Comparison of ENCODE assay signal across 13 cellular contexts in the genomic region with DNA sequence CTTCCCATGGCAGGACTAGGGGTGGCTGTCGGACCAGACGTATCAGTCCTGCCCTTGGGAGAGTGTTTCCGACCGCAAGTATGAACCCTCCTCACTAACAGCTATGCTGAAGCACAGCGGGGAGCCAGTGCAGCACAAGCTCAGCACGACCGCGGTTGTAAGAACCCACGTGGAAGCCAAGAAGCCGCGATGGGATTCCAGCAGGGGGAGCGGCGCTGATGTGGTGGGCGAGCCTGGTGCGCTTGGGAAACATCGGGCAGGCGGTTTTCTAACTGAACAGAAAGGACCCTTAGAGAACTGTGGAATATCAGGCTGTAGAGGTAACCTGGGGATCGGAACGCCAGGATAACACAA.
DNase-seq lines count a peak whose midpoint lies in the region; ATAC-seq and TF ChIP-seq lines count a peak whose summit lies in the region.
"Had no signal": no experiment of that assay in that cellular context is flagged by ENCODE, and none has a peak within 500 bp of the region (broad histone marks: within the 10 kb centered on the region; RNA-seq: fewer than 3 reads in every experiment).

No MANE protein-coding gene starts in this region.

- H3K36me3 ChIP-seq in H7 (replicated peaks; ENCODE audit: control insufficient read depth, insufficient read depth, low read length): no peaks in the 10 kb centered on the region
- H3K36me3 ChIP-seq in osteoblast (ENCODE audit: insufficient read depth, low read length): no peaks in the 10 kb centered on the region

- H3K79me2 ChIP-seq in osteoblast (ENCODE audit: insufficient read depth, low read length): no peaks in the 10 kb centered on the region

- H3K4me1 Mint-ChIP-seq in brain: peaks cover 55% of the 10 kb centered on the region
- H3K4me1 Mint-ChIP-seq in mesothelial cell of epicardium: peaks cover 63% of the 10 kb centered on the region
- no peaks in the 10 kb centered on the region for H3K4me1 Mint-ChIP-seq in natural killer cell treated with Interleukin-12 subunit alpha and Interleukin-12 subunit beta and Interleukin-15 and Interleukin-18, amount 100 ng/mL, for 72 hours (ENCODE audit: low read depth in 2 of 2)

- ATAC-seq in sciatic nerve: peak; percentile 23
- ATAC-seq in natural killer cell treated with Interleukin-12 subunit alpha and Interleukin-12 subunit beta and Interleukin-15 and Interleukin-18, amount 100 ng/mL, for 72 hours: no peak
- ATAC-seq: Panc1, Right ventricle myocardium inferior, SK-N-SH treated with all-trans-retinoic acid at 6 μM for 48 hours had no signal

- no peak overlapping the region for H2AFZ ChIP-seq in osteoblast (ENCODE audit: low read length)

- no peak overlapping the region for H3K4me3 Mint-ChIP-seq in brain
- H3K4me3 Mint-ChIP-seq in mesothelial cell of epicardium: no peak overlapping the region
- H3K4me3 Mint-ChIP-seq in natural killer cell treated with Interleukin-12 subunit alpha and Interleukin-12 subunit beta and Interleukin-15 and Interleukin-18, amount 100 ng/mL, for 72 hours: no peak overlapping the region

- H3K27ac ChIP-seq in osteoblast (ENCODE audit: low read depth, low read length): no peak overlapping the region

- H3K27ac Mint-ChIP-seq in brain (peak overlapping the region in 3 of 5 experiments; percentile 35 to 88 (median 87)), mesothelial cell of epicardium (peak overlapping the region; percentile 95)
- no peak overlapping the region for H3K27ac Mint-ChIP-seq in natural killer cell treated with Interleukin-12 subunit alpha and Interleukin-12 subunit beta and Interleukin-15 and Interleukin-18, amount 100 ng/mL, for 72 hours

- H3K9me3 Mint-ChIP-seq in brain: peaks cover 0 to 13% (median 7%) of the 10 kb centered on the region in 5 experiments
- peaks cover 3% of the 10 kb centered on the region for H3K9me3 Mint-ChIP-seq in mesothelial cell of epicardium
- no peaks in the 10 kb centered on the region for H3K9me3 Mint-ChIP-seq in natural killer cell treated with Interleukin-12 subunit alpha and Interleukin-12 subunit beta and Interleukin-15 and Interleukin-18, amount 100 ng/mL, for 72 hours

- H3K4me3 ChIP-seq in H7 (ENCODE audit: insufficient read depth, low read depth, low read length) (no peak overlapping the region), osteoblast (ENCODE audit: insufficient read depth, low read length) (no peak overlapping the region)

- H3K27me3 Mint-ChIP-seq in brain: peaks cover 6% of the 10 kb centered on the region
- no peaks in the 10 kb centered on the region for H3K27me3 Mint-ChIP-seq in mesothelial cell of epicardium (ENCODE audit: low read depth)
- peaks cover 0 to 9% of the 10 kb centered on the region in 2 donors for H3K27me3 Mint-ChIP-seq in natural killer cell treated with Interleukin-12 subunit alpha and Interleukin-12 subunit beta and Interleukin-15 and Interleukin-18, amount 100 ng/mL, for 72 hours

- no peak for TF ChIP-seq CTCF in brain (conservative IDR thresholded peaks at IDR 0.05)
- no peak for TF ChIP-seq CTCF in mesothelial cell of epicardium (IDR thresholded peaks at IDR 0.05; ENCODE audit: unreplicated experiment)
- no peak for TF ChIP-seq CTCF in osteoblast (IDR thresholded peaks at IDR 0.05; ENCODE audit: extremely low read depth, low read depth, low read length)

- DNase-seq in H7 (peak; percentile 82), mesothelial cell of epicardium (ENCODE audit: low spot score in 2 of 2, unreplicated experiment in 2 of 2) (no peak), sciatic nerve (ENCODE audit: low spot score) (no peak), osteoblast (ENCODE audit: insufficient read length, low spot score, missing footprints) (no peak), GOT3 (lab: John Stamatoyannopoulos, UW) (no peak)
- DNase-seq in natural killer cell treated with Interleukin-12 subunit alpha and Interleukin-12 subunit beta and Interleukin-15 and Interleukin-18, amount 100 ng/mL, for 72 hours (ENCODE audit: low spot score): no peak
- DNase-seq: NCI-H146, NCI-H446 treated with DMSO at 0.1 percent for 48 hours, NCI-H748 treated with DMSO at 0.1 percent for 48 hours had no signal

- no peaks in the 10 kb centered on the region for H3K9me3 ChIP-seq in osteoblast (ENCODE audit: low read depth, low read length)

- H3K4me2 ChIP-seq in osteoblast (ENCODE audit: insufficient read depth, low read length): no peak overlapping the region

- H3K27me3 ChIP-seq in H7 (ENCODE audit: control insufficient read depth, insufficient read depth, low read length) (peaks cover 4% of the 10 kb centered on the region), osteoblast (ENCODE audit: insufficient read depth, low read length) (no peaks in the 10 kb centered on the region)

- intact Hi-C loops in sciatic nerve (cut with DNase I): no loop called here

- H3K36me3 Mint-ChIP-seq in brain (no peaks in the 10 kb centered on the region), mesothelial cell of epicardium (no peaks in the 10 kb centered on the region)
- H3K36me3 Mint-ChIP-seq in natural killer cell treated with Interleukin-12 subunit alpha and Interleukin-12 subunit beta and Interleukin-15 and Interleukin-18, amount 100 ng/mL, for 72 hours: no peaks in the 10 kb centered on the region

- H4K20me1 ChIP-seq in osteoblast (ENCODE audit: insufficient read depth, low read length): no peaks in the 10 kb centered on the region

- H3K4me1 ChIP-seq in osteoblast (ENCODE audit: insufficient read depth, low read length): no peaks in the 10 kb centered on the region

Comparison
In these comparisons a context has a peak if more than half of its experiments do, and no peak if none do; other contexts are left out.
1. H3K27ac Mint-ChIP-seq: peak in brain (3 of 5) and mesothelial cell of epicardium (single experiment); none in natural killer cell treated with Interleukin-12 subunit alpha and Interleukin-12 subunit beta and Interleukin-15 and Interleukin-18, amount 100 ng/mL, for 72 hours (0 of 2).